In the genomic region with DNA sequence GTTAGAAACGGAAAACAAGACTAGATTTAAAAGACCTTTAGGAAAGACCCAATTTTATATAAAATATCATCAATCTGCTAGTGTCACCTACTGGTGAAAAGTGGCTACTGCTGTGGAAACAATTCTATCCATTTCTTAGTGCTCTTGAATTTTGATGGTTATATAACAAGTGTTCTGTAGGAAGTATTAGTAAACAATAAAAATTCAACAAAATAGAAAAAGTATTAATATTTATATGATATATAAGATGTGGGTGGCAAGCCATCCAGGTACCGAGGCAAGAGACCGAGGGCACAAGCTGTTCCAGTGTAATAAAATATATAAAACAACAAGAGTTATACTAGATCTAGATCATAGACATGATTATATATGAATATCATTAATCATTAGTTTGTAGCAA, we compare ENCODE assay signal across 1 cellular context.
TF ChIP-seq lines count a peak whose summit lies in the region.

No MANE protein-coding gene starts in this region.

TF ChIP-seq in GM12878, 131 proteins besides CTCF, POLR2A, EP300 and RAD21:
- TF ChIP-seq NR2C2 (IDR thresholded peaks at IDR 0.05; ENCODE audit: borderline replicate concordance, control insufficient read depth, insufficient read length, low read depth) (no peak), SMAD5 (IDR thresholded peaks at IDR 0.05; ENCODE audit: low read depth) (no peak), YY1 (IDR thresholded peaks at IDR 0.05; ENCODE audit: low read depth, low read length) (no peak), RFX5 (IDR thresholded peaks at IDR 0.05; ENCODE audit: low read depth, low read length) (no peak), ZZZ3 (IDR thresholded peaks at IDR 0.05; ENCODE audit: control insufficient read depth, insufficient read length, low read depth) (no peak), JUNB (IDR thresholded peaks at IDR 0.05) (no peak), TCF12 (IDR thresholded peaks at IDR 0.05; ENCODE audit: low read depth, low read length) (no peak), NFYA (IDR thresholded peaks at IDR 0.05; ENCODE audit: borderline replicate concordance, low read depth, low read length) (no peak), ZBED1 (IDR thresholded peaks at IDR 0.05; ENCODE audit: borderline replicate concordance) (no peak), TCF7 (IDR thresholded peaks at IDR 0.05; ENCODE audit: borderline replicate concordance) (no peak), RELA (IDR thresholded peaks at IDR 0.05; ENCODE audit: borderline replicate concordance, partially characterized antibody) (no peak), SMC3 (IDR thresholded peaks at IDR 0.05; ENCODE audit: borderline replicate concordance, low read length) (peak; percentile 88; the same call in 1 of the 2 replicates)
- TF ChIP-seq, protein P1, sequence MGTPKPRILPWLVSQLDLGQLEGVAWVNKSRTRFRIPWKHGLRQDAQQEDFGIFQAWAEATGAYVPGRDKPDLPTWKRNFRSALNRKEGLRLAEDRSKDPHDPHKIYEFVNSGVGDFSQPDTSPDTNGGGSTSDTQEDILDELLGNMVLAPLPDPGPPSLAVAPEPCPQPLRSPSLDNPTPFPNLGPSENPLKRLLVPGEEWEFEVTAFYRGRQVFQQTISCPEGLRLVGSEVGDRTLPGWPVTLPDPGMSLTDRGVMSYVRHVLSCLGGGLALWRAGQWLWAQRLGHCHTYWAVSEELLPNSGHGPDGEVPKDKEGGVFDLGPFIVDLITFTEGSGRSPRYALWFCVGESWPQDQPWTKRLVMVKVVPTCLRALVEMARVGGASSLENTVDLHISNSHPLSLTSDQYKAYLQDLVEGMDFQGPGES (IDR thresholded peaks at IDR 0.05), result no peak
- TF ChIP-seq, protein P2, sequence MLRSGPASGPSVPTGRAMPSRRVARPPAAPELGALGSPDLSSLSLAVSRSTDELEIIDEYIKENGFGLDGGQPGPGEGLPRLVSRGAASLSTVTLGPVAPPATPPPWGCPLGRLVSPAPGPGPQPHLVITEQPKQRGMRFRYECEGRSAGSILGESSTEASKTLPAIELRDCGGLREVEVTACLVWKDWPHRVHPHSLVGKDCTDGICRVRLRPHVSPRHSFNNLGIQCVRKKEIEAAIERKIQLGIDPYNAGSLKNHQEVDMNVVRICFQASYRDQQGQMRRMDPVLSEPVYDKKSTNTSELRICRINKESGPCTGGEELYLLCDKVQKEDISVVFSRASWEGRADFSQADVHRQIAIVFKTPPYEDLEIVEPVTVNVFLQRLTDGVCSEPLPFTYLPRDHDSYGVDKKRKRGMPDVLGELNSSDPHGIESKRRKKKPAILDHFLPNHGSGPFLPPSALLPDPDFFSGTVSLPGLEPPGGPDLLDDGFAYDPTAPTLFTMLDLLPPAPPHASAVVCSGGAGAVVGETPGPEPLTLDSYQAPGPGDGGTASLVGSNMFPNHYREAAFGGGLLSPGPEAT (IDR thresholded peaks at IDR 0.05; ENCODE audit: low read depth), result 0 out of 2 replicates have a peak, but pooled peaks have one; percentile 20
- TF ChIP-seq, protein P3, sequence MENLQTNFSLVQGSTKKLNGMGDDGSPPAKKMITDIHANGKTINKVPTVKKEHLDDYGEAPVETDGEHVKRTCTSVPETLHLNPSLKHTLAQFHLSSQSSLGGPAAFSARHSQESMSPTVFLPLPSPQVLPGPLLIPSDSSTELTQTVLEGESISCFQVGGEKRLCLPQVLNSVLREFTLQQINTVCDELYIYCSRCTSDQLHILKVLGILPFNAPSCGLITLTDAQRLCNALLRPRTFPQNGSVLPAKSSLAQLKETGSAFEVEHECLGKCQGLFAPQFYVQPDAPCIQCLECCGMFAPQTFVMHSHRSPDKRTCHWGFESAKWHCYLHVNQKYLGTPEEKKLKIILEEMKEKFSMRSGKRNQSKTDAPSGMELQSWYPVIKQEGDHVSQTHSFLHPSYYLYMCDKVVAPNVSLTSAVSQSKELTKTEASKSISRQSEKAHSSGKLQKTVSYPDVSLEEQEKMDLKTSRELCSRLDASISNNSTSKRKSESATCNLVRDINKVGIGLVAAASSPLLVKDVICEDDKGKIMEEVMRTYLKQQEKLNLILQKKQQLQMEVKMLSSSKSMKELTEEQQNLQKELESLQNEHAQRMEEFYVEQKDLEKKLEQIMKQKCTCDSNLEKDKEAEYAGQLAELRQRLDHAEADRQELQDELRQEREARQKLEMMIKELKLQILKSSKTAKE (IDR thresholded peaks at IDR 0.05; ENCODE audit: low read depth, poor library complexity, severe bottlenecking), result peak; percentile 61
- TF ChIP-seq, protein P4, sequence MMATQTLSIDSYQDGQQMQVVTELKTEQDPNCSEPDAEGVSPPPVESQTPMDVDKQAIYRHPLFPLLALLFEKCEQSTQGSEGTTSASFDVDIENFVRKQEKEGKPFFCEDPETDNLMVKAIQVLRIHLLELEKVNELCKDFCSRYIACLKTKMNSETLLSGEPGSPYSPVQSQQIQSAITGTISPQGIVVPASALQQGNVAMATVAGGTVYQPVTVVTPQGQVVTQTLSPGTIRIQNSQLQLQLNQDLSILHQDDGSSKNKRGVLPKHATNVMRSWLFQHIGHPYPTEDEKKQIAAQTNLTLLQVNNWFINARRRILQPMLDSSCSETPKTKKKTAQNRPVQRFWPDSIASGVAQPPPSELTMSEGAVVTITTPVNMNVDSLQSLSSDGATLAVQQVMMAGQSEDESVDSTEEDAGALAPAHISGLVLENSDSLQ (IDR thresholded peaks at IDR 0.05), result no peak
- TF ChIP-seq, protein P5, sequence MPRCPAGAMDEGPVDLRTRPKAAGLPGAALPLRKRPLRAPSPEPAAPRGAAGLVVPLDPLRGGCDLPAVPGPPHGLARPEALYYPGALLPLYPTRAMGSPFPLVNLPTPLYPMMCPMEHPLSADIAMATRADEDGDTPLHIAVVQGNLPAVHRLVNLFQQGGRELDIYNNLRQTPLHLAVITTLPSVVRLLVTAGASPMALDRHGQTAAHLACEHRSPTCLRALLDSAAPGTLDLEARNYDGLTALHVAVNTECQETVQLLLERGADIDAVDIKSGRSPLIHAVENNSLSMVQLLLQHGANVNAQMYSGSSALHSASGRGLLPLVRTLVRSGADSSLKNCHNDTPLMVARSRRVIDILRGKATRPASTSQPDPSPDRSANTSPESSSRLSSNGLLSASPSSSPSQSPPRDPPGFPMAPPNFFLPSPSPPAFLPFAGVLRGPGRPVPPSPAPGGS (IDR thresholded peaks at IDR 0.05; ENCODE audit: borderline replicate concordance, insufficient read depth, low read depth, low read length, poor library complexity, severe bottlenecking), result no peak
